8 cellular contexts compared by ENCODE assay signal in the genomic region with DNA sequence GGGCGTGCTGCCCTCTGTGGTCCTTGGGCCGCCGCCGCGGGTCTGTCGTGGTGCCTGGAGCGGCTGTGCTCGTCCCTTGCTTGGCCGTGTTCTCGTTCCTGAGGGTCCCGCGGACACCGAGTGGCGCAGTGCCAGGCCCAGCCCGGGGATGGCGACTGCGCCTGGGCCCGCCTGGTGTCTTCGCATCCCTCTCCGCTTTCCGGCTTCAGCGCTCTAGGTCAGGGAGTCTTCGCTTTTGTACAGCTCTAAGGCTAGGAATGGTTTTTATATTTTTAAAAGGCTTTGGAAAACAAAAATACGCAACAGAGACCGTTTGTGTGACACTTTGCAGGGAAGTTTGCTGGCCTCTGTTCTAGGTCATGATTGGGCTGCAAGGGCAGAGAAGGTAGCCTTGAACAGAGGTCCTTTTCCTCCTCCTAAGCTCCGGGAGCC. TPM values are rescaled to one million over a fixed set of nuclear protein-coding genes. Genes with fewer than 3 reads are reported as not detected.
DNase-seq lines count a peak whose midpoint lies in the region; ATAC-seq and TF ChIP-seq lines count a peak whose summit lies in the region.

No MANE protein-coding gene starts in this region.

- H3K4me3 ChIP-seq in ectodermal cell (ENCODE audit: insufficient read depth, low read depth, low read length) (peak overlapping the region; percentile 63), mesendoderm (ENCODE audit: low read length) (peak overlapping the region; percentile 96), transverse colon (peak overlapping the region; percentile 78 to 92 (median 86))

- no peak overlapping the region for H2BK15ac ChIP-seq in mesendoderm (replicated peaks; ENCODE audit: low read depth)

- no peak overlapping the region for H2BK5ac ChIP-seq in mesendoderm (ENCODE audit: low read length)

- H3K4ac ChIP-seq in mesendoderm (ENCODE audit: low read depth, low read length): no peak overlapping the region

- intact Hi-C loops in transverse colon (cut with DNase I; ENCODE audit: low total_unique reads): no loop called here

- H3K4me1 ChIP-seq in ectodermal cell (ENCODE audit: control insufficient read depth, insufficient read depth, low read length) (no peaks in the 10 kb centered on the region), mesendoderm (ENCODE audit: control insufficient read depth, low read depth, low read length) (peaks cover 1% of the 10 kb centered on the region), transverse colon (peaks cover 7 to 58% (median 30%) of the 10 kb centered on the region in 4 donors)

- H3K23ac ChIP-seq in mesendoderm (ENCODE audit: low read length): no peak overlapping the region

- H3K79me1 ChIP-seq in mesendoderm (ENCODE audit: low read length): peaks cover 10% of the 10 kb centered on the region

- no peak overlapping the region for H2BK120ac ChIP-seq in mesendoderm (ENCODE audit: low read depth, low read length)

- no peak overlapping the region for H4K8ac ChIP-seq in mesendoderm (ENCODE audit: low read depth, low read length)

- H3K9ac ChIP-seq in mesendoderm (ENCODE audit: low read length): peak overlapping the region; percentile 98

- H3K36me3 ChIP-seq in ectodermal cell (ENCODE audit: control insufficient read depth, insufficient read depth, low read length): peaks cover 9% of the 10 kb centered on the region
- no peaks in the 10 kb centered on the region for H3K36me3 ChIP-seq in mesendoderm (ENCODE audit: control insufficient read depth, insufficient read depth, low read length)
- no peaks in the 10 kb centered on the region for H3K36me3 ChIP-seq in transverse colon

- H4K5ac ChIP-seq in mesendoderm (ENCODE audit: low read length): no peak overlapping the region

- peak; percentile 23 for ATAC-seq in GM18870 (IDR thresholded peaks at IDR 0.05; ENCODE audit: unreplicated experiment)
- peak; percentile 28 for ATAC-seq in HG03095 (IDR thresholded peaks at IDR 0.05; ENCODE audit: unreplicated experiment)

- H3K4me2 ChIP-seq in mesendoderm (ENCODE audit: low read length): peak overlapping the region; percentile 45

- peak overlapping the region; percentile 68 for H3K18ac ChIP-seq in mesendoderm (ENCODE audit: low read length)

- H2AK5ac ChIP-seq in mesendoderm (ENCODE audit: low read length): no peak overlapping the region

- H3K79me2 ChIP-seq in mesendoderm (ENCODE audit: control insufficient read depth, insufficient read depth, low read length): peaks cover 34% of the 10 kb centered on the region

- no peak for TF ChIP-seq POLR2A in transverse colon (IDR thresholded peaks at IDR 0.05)

- in situ Hi-C loops in transverse colon (cut with MboI; ENCODE audit: low pct_ligation_motif_present in 1 of 4, low pct_unique_long_range_greater_than_20kb in 1 of 4, low sequenced_read_pairs in 3 of 4): no loop called here

- H3K9me3 ChIP-seq in ectodermal cell (ENCODE audit: control insufficient read depth, low read length) (no peaks in the 10 kb centered on the region), transverse colon (no peaks in the 10 kb centered on the region)

- no peak for TF ChIP-seq CTCF in C4-2B (conservative IDR thresholded peaks at IDR 0.05)
- no peak for TF ChIP-seq CTCF in transverse colon (IDR thresholded peaks at IDR 0.05)

- WGBS in ectodermal cell, 2 experiments: 1% methylated on average over 26 of the region's 26 CpGs
- no CpG with 5 or more reads among the region's 26 CpGs for WGBS in mesendoderm (ENCODE audit: extremely low coverage, insufficient coverage, low lambda C conversion rate)
- WGBS in transverse colon (ENCODE audit: low coverage in 1 of 2), 2 donors: 0% methylated on average over 1 to 21 of the region's 26 CpGs

- TF ChIP-seq EP300 in transverse colon (IDR thresholded peaks at IDR 0.05; ENCODE audit: low read depth): no peak

- peak; percentile 69 for DNase-seq in RPMI8226
- peak; percentile 54 for DNase-seq in mesendoderm
- DNase-seq in transverse colon: peak; percentile 61
- DNase-seq in activated gamma-delta T cell (lab: John Stamatoyannopoulos, UW): no peak

- H3K27me3 ChIP-seq in ectodermal cell (ENCODE audit: control insufficient read depth, insufficient read depth, low read length, poor library complexity, severe bottlenecking): no peaks in the 10 kb centered on the region
- H3K27me3 ChIP-seq in mesendoderm (ENCODE audit: insufficient read depth, low read length, poor library complexity): no peaks in the 10 kb centered on the region
- H3K27me3 ChIP-seq in transverse colon: no peaks in the 10 kb centered on the region

- H3K27ac ChIP-seq in C4-2B (peak overlapping the region; percentile 85), ectodermal cell (ENCODE audit: insufficient read depth, low read depth, low read length, poor library complexity, severe bottlenecking) (no peak overlapping the region), mesendoderm (ENCODE audit: low read depth, low read length) (no peak overlapping the region), transverse colon (peak overlapping the region; percentile 90 to 97 (median 95))

- H3K56ac ChIP-seq in mesendoderm (ENCODE audit: low read length): peak overlapping the region; percentile 99

RNA-seq across cellular contexts. Expression of gene SOD1, which starts 0.7 kb away (rescaled TPM):
- polyA plus RNA-seq in ectodermal cell (2013, experiment 1 of 4): 141 TPM
- 137 TPM for polyA plus RNA-seq in ectodermal cell (2013, experiment 2 of 4)
- 156 TPM for polyA plus RNA-seq in ectodermal cell (2013, experiment 3 of 4)
- 171 TPM for polyA plus RNA-seq in ectodermal cell (2013, experiment 4 of 4)
- polyA plus RNA-seq in mesendoderm (2013, experiment 1 of 2): 278 TPM
- polyA plus RNA-seq in mesendoderm (2013, experiment 2 of 2): 283 TPM
- total RNA-seq in transverse colon: 100 to 1,000 TPM; 117 to 312 (median 256) TPM

Comparison
In these comparisons a context has a peak if more than half of its experiments do, and no peak if none do; other contexts are left out.
1. H3K27ac ChIP-seq: peak in C4-2B (single experiment) and transverse colon (4 of 4); none in ectodermal cell (single experiment) and mesendoderm (single experiment).
2. Peak in every context shown above with its lines, with median percentiles within 50 percentile points of each other: H3K4me3 ChIP-seq.